Comparison of ENCODE assay signal across 11 cellular contexts in the genomic region with DNA sequence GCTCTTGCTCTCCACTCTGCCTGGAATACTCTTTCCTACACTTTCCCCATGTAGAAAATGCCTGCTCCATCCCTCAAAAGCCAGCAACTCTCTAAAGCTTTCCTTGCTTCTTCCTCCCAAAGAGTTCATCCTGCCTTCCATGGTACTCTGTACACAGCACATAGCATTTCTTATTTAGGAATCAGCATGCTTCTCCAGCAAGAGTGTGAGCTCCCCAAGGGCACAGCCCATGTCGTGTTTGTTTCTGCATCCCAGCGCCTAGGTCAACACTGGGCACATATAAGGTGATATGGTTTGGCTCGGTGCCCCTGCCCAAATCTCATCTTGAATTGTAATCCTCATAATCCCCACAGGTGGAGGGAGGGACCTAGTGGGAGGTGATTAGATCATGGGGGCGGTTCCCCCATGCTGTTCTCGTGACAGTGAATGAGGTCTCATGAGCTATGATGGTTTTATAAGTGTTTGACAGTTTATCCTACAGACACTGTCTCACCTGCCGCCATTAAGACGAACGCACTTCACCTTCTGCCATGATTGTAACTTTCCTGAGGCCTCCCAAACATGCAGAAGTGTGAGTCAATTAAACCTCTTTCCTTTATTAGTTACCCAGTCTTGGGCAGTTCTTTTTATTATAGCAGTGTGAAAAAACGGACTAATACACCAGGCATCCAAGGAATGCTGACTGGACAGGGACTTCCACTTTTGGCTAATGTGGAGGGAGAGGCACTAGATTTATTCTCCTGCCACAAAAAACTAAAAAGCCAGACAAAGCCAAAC. TPM values are rescaled to one million over a fixed set of nuclear protein-coding genes. Genes with fewer than 3 reads are reported as not detected.
DNase-seq lines count a peak whose midpoint lies in the region; TF ChIP-seq lines count a peak whose summit lies in the region.
"Had no signal": no experiment of that assay in that cellular context is flagged by ENCODE, and none has a peak within 500 bp of the region (broad histone marks: within the 10 kb centered on the region; RNA-seq: fewer than 3 reads in every experiment).

No MANE protein-coding gene starts in this region.

- H3K4me3 ChIP-seq in BJ (ENCODE audit: low read depth, low read length) (no peak overlapping the region), SK-N-SH (ENCODE audit: low read depth in 2 of 2, low read length in 1 of 2) (no peak overlapping the region), fibroblast of pulmonary artery (replicated peaks; ENCODE audit: low read depth, low read length) (no peak overlapping the region), parathyroid adenoma (ENCODE audit: low read depth, low read length) (no peak overlapping the region)

- WGBS in SK-N-SH (ENCODE audit: low lambda C conversion rate): 88% methylated on average over 9 of the region's 9 CpGs

- peaks cover 90% of the 10 kb centered on the region for H3K79me2 ChIP-seq in SK-N-SH (ENCODE audit: insufficient read depth)
- peaks cover 11% of the 10 kb centered on the region for H3K79me2 ChIP-seq in parathyroid adenoma

- H3K9me3 ChIP-seq in SK-N-SH (peaks cover 21% of the 10 kb centered on the region), parathyroid adenoma (ENCODE audit: control insufficient read depth, low read length) (no peaks in the 10 kb centered on the region)

- no peak for TF ChIP-seq CTCF in BJ (IDR thresholded peaks at IDR 0.05; ENCODE audit: insufficient read depth, low read depth, low read length)
- no peak for TF ChIP-seq CTCF in SK-N-SH (IDR thresholded peaks at IDR 0.05)
- TF ChIP-seq CTCF in fibroblast of pulmonary artery (IDR thresholded peaks at IDR 0.05; ENCODE audit: low read length, missing control alignments): no peak
- no peak for TF ChIP-seq CTCF in parathyroid adenoma (IDR thresholded peaks at IDR 0.05)

- H3F3A ChIP-seq in SK-N-SH (replicated peaks; ENCODE audit: insufficient read depth): peaks cover 3% of the 10 kb centered on the region

- H3K27ac ChIP-seq in SK-N-SH (ENCODE audit: low read depth in 2 of 2, low read length in 1 of 2) (peak overlapping the region; percentile 36 to 45; a peak in 3 of 4 replicates), parathyroid adenoma (peak overlapping the region; percentile 29)

- H3K4me2 ChIP-seq in SK-N-SH (peak overlapping the region; percentile 5; the same call in 1 of the 2 replicates), parathyroid adenoma (ENCODE audit: low read length) (no peak overlapping the region)

- peaks cover 8 to 23% of the 10 kb centered on the region in 2 experiments; a peak in 2 of 4 replicates for H3K4me1 ChIP-seq in SK-N-SH (ENCODE audit: control insufficient read depth in 1 of 2, insufficient read depth in 2 of 2, low read depth in 1 of 2, low read length in 1 of 2)
- peaks cover 11% of the 10 kb centered on the region for H3K4me1 ChIP-seq in parathyroid adenoma

- H3K27me3 ChIP-seq in BJ (ENCODE audit: control insufficient read depth, insufficient read depth, low read length) (no peaks in the 10 kb centered on the region), SK-N-SH (ENCODE audit: insufficient read depth) (no peaks in the 10 kb centered on the region), parathyroid adenoma (ENCODE audit: control insufficient read depth, insufficient read depth, low read length) (no peaks in the 10 kb centered on the region)

- H4K20me1 ChIP-seq in SK-N-SH (ENCODE audit: insufficient read depth): 0 out of 2 replicates have a peak, but pooled peaks cover 13% of the 10 kb centered on the region

- DNase-seq in BJ (ENCODE audit: low read depth) (peak; percentile 62), SK-N-SH (no peak), fibroblast of pulmonary artery (ENCODE audit: low read depth) (peak; percentile 69), SKM-1 treated with dmso at 0.1 percent for 144 hours (lab: John Stamatoyannopoulos, UW; ENCODE audit: unreplicated experiment) (no peak), UCSD-AML1 (lab: John Stamatoyannopoulos, UW; ENCODE audit: unreplicated experiment) (no peak)
- DNase-seq in activated naive CD4-positive, alpha-beta T cell treated with anti-CD3 and anti-CD28 coated beads, Interleukin-2, amount 50 U/mL, for 16 hours: no peak
- DNase-seq in stimulated activated CD4-positive, alpha-beta T cell treated with anti-CD3 and anti-CD28 coated beads, Interleukin-2, amount 100 ng/mL, for 24 hours: no peak
- DNase-seq: activated CD4-positive, CD25-positive, alpha-beta regulatory T cell; DMS153; effector CD8-positive, alpha-beta T cell had no signal

- H3K36me3 ChIP-seq in BJ (ENCODE audit: control insufficient read depth, insufficient read depth, low read length): peaks cover 2% of the 10 kb centered on the region; the same call in 1 of the 2 replicates
- peaks cover 0 to 34% of the 10 kb centered on the region in 2 experiments for H3K36me3 ChIP-seq in SK-N-SH (replicated peaks in 1 of 2; ENCODE audit: control insufficient read depth in 1 of 2, insufficient read depth in 2 of 2, low read length in 1 of 2)
- H3K36me3 ChIP-seq in parathyroid adenoma (ENCODE audit: control insufficient read depth, insufficient read depth, low read length): no peaks in the 10 kb centered on the region

- POLR2A ChIA-PET in BJ (lab: Charles Lee): no interaction called here
- POLR2A ChIA-PET in SK-N-SH (lab: Yijun Ruan, JAX): no interaction called here

- no peak for TF ChIP-seq RAD21 in SK-N-SH (IDR thresholded peaks at IDR 0.05; ENCODE audit: low read length)

- H3K9ac ChIP-seq in SK-N-SH (no peak overlapping the region), parathyroid adenoma (no peak overlapping the region)

- CTCF ChIA-PET in BJ (lab: Yijun Ruan, JAX) (interaction anchor here (0.7 to 1.4 kb wide), 3 partner anchors 14 to 34 kb away, joined by 3 to 4 read pairs (median 4); no protein-coding TSS in a partner anchor), SK-N-SH (lab: Yijun Ruan, JAX) (interaction anchor here (0.9 to 1.8 kb wide), 4 partner anchors 11 to 233 kb away, joined by 3 to 7 read pairs (median 4); no protein-coding TSS in a partner anchor)

- H3K9me2 ChIP-seq in SK-N-SH: no peaks in the 10 kb centered on the region

- TF ChIP-seq EP300 in SK-N-SH (IDR thresholded peaks at IDR 0.05; ENCODE audit: borderline replicate concordance in 1 of 2, low read depth in 1 of 2, low read length in 1 of 2): no peak

- H2AFZ ChIP-seq in SK-N-SH (ENCODE audit: low read depth): no peak overlapping the region
- H2AFZ ChIP-seq in parathyroid adenoma: no peak overlapping the region

TF ChIP-seq in SK-N-SH, 30 proteins besides CTCF, POLR2A, EP300 and RAD21:
- TF ChIP-seq, protein P1, sequence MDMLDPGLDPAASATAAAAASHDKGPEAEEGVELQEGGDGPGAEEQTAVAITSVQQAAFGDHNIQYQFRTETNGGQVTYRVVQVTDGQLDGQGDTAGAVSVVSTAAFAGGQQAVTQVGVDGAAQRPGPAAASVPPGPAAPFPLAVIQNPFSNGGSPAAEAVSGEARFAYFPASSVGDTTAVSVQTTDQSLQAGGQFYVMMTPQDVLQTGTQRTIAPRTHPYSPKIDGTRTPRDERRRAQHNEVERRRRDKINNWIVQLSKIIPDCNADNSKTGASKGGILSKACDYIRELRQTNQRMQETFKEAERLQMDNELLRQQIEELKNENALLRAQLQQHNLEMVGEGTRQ (IDR thresholded peaks at IDR 0.05; ENCODE audit: borderline replicate concordance, low read depth, low read length): no peak
- TF ChIP-seq SIN3A (IDR thresholded peaks at IDR 0.05; ENCODE audit: borderline replicate concordance, low read depth, low read length) (no peak), JUND (IDR thresholded peaks at IDR 0.05) (0 out of 2 replicates have a peak, but pooled peaks have one; percentile 9), FOSL2 (IDR thresholded peaks at IDR 0.05; ENCODE audit: borderline replicate concordance, low read depth) (peak; percentile 11; the same call in 1 of the 2 replicates), ELF1 (IDR thresholded peaks at IDR 0.05) (no peak)

RNA-seq across cellular contexts. Expression of gene VPS37C, which starts 8.2 kb away (rescaled TPM):
- polyA plus RNA-seq in BJ (2011; rRNA removed) (8.9 and 17.5 TPM in 2 replicates), SK-N-SH (2012; rRNA removed) (11.7 and 15.2 TPM in 2 replicates)
- 5.5 and 9.0 TPM in 2 replicates for polyA minus RNA-seq in BJ (2011; rRNA and poly(A)+ RNA removed)
- 10.5 and 12.9 TPM in 2 replicates for polyA plus RNA-seq in SK-N-SH (2012; cell fraction: cytosol; rRNA removed)
- polyA plus RNA-seq in SK-N-SH (2012; cell fraction: nucleus; rRNA removed): 28.0 and 28.6 TPM in 2 replicates

RNA-seq across cellular contexts. Expression of gene PGA3, which starts 50.3 kb away (rescaled TPM):
- polyA plus RNA-seq in BJ (2011; rRNA removed) (not detected in 2 replicates), SK-N-SH (2012; rRNA removed) (not detected in 2 replicates)
- 0.19 TPM in 1 of 2 replicates, not detected in the other for polyA minus RNA-seq in BJ (2011; rRNA and poly(A)+ RNA removed)
- 0.04 TPM in 1 of 2 replicates, not detected in the other for polyA plus RNA-seq in SK-N-SH (2012; cell fraction: cytosol; rRNA removed)
- polyA plus RNA-seq in SK-N-SH (2012; cell fraction: nucleus; rRNA removed): not detected in 2 replicates

RNA-seq across cellular contexts. Expression of gene CD5, which starts 50.7 kb away (rescaled TPM):
- not detected in 2 replicates for polyA plus RNA-seq in BJ (2011; rRNA removed)
- not detected in 2 replicates for polyA minus RNA-seq in BJ (2011; rRNA and poly(A)+ RNA removed)
- polyA plus RNA-seq in SK-N-SH (2012; rRNA removed): not detected in 2 replicates
- polyA plus RNA-seq in SK-N-SH (2012; cell fraction: cytosol; rRNA removed): not detected in 2 replicates
- polyA plus RNA-seq in SK-N-SH (2012; cell fraction: nucleus; rRNA removed): not detected in 2 replicates

Comparison
In these comparisons a context has a peak if more than half of its experiments do, and no peak if none do; other contexts are left out.
1. DNase-seq: peak in BJ (single experiment) and fibroblast of pulmonary artery (single experiment); none in SK-N-SH (single experiment), activated naive CD4-positive, alpha-beta T cell treated with anti-CD3 and anti-CD28 coated beads, Interleukin-2, amount 50 U/mL, for 16 hours (single experiment), stimulated activated CD4-positive, alpha-beta T cell treated with anti-CD3 and anti-CD28 coated beads, Interleukin-2, amount 100 ng/mL, for 24 hours (0 of 2), SKM-1 treated with dmso at 0.1 percent for 144 hours (single experiment) and UCSD-AML1 (single experiment).